8 cellular contexts compared by ENCODE assay signal in genomic region chr6:16420715-16421461, GRCh38.
DNase-seq lines count a peak whose midpoint lies in the region; ATAC-seq and TF ChIP-seq lines count a peak whose summit lies in the region.

No MANE protein-coding gene starts in this region.

- peak; percentile 75 to 86 (median 76) for DNase-seq in CD4-positive, alpha-beta memory T cell
- peak; percentile 44 for DNase-seq in activated CD4-positive, alpha-beta T cell treated with anti-CD3 and anti-CD28 coated beads, Interleukin-2, amount 50 U/mL, for 1 hour
- no peak for DNase-seq in right cardiac atrium
- DNase-seq in upper lobe of left lung: no peak
- DNase-seq in SKM-1 treated with dmso at 0.1 percent for 144 hours (lab: John Stamatoyannopoulos, UW; ENCODE audit: unreplicated experiment): no peak
- no peak for DNase-seq in glomerular visceral epithelial cell (ENCODE audit: extremely low spot score)

- ATAC-seq in GM19452 (IDR thresholded peaks at IDR 0.05; ENCODE audit: unreplicated experiment) (peak; percentile 71), HG03442 (IDR thresholded peaks at IDR 0.05; ENCODE audit: unreplicated experiment) (peak; percentile 58), right cardiac atrium (peak; percentile 53 to 62), upper lobe of left lung (ENCODE audit: low FRiP score in 2 of 2) (peak in 1 of 2 donors; percentile 46)

- no peak for TF ChIP-seq EP300 in upper lobe of left lung (IDR thresholded peaks at IDR 0.05)

- TF ChIP-seq POLR2A in upper lobe of left lung (IDR thresholded peaks at IDR 0.05): no peak

- 36% methylated on average over 7 of the region's 7 CpGs for WGBS in right cardiac atrium
- WGBS in upper lobe of left lung, 2 donors: 61 to 67% methylated on average over 7 of the region's 7 CpGs

- intact Hi-C loops in CD4-positive, alpha-beta memory T cell (cut with micrococcal nuclease): loop anchor here (2.0 kb wide), 2 partner anchors 14 to 60 kb away; no protein-coding TSS in a partner anchor
- intact Hi-C loops in right cardiac atrium (cut with DNase I): no loop called here

- H3K27ac Mint-ChIP-seq in CD4-positive, alpha-beta memory T cell: peak overlapping the region; percentile 92 to 99 (median 99)

- peaks cover 55 to 72% (median 60%) of the 10 kb centered on the region in 4 donors for H3K4me1 Mint-ChIP-seq in CD4-positive, alpha-beta memory T cell

- CTCF ChIA-PET in CD4-positive, alpha-beta memory T cell (lab: Charles Lee; ENCODE audit: partially characterized antibody): interaction anchor here (0.6 to 3.8 kb wide), 10 partner anchors 10 to 342 kb away, joined by 3 to 47 read pairs (median 4); partner anchors contain the start of gene ATXN1

- H3K27ac ChIP-seq in CD4-positive, alpha-beta memory T cell (ENCODE audit: low read depth, low read length): peak overlapping the region; percentile 69
- H3K27ac ChIP-seq in right cardiac atrium (ENCODE audit: low read length): peak overlapping the region; percentile 53
- peak overlapping the region; percentile 6 to 19 (median 13) for H3K27ac ChIP-seq in upper lobe of left lung

- no peaks in the 10 kb centered on the region for H3K36me3 ChIP-seq in CD4-positive, alpha-beta memory T cell (ENCODE audit: insufficient read depth, low read length)
- H3K36me3 ChIP-seq in upper lobe of left lung: no peaks in the 10 kb centered on the region

- no peaks in the 10 kb centered on the region for H3K27me3 ChIP-seq in CD4-positive, alpha-beta memory T cell (ENCODE audit: insufficient read depth, low read length)
- H3K27me3 ChIP-seq in right cardiac atrium (ENCODE audit: control insufficient read depth, insufficient read depth) (no peaks in the 10 kb centered on the region), upper lobe of left lung (no peaks in the 10 kb centered on the region)

- H3K9me3 ChIP-seq in CD4-positive, alpha-beta memory T cell (ENCODE audit: control insufficient read depth in 1 of 2, low read length in 2 of 2): no peaks in the 10 kb centered on the region
- H3K9me3 ChIP-seq in right cardiac atrium (ENCODE audit: control insufficient read depth, low read length): no peaks in the 10 kb centered on the region
- H3K9me3 ChIP-seq in upper lobe of left lung: no peaks in the 10 kb centered on the region

- H3K9me3 Mint-ChIP-seq in CD4-positive, alpha-beta memory T cell: no peaks in the 10 kb centered on the region

- peaks cover 53% of the 10 kb centered on the region for H3K4me1 ChIP-seq in CD4-positive, alpha-beta memory T cell (ENCODE audit: insufficient read depth, low read length)
- H3K4me1 ChIP-seq in right cardiac atrium (ENCODE audit: control insufficient read depth, insufficient read depth, low read length): peaks cover 5% of the 10 kb centered on the region
- H3K4me1 ChIP-seq in upper lobe of left lung: peaks cover 0 to 12% (median 4%) of the 10 kb centered on the region in 4 donors

- peak overlapping the region; percentile 73 to 92 (median 84) for H3K4me3 Mint-ChIP-seq in CD4-positive, alpha-beta memory T cell

- H3K36me3 Mint-ChIP-seq in CD4-positive, alpha-beta memory T cell: peaks cover 0 to 3% of the 10 kb centered on the region in 2 donors

- POLR2A ChIA-PET in CD4-positive, alpha-beta memory T cell (lab: Charles Lee; ENCODE audit: partially characterized antibody): interaction anchor here (0.5 to 2.1 kb wide), 20 partner anchors 10 to 341 kb away, joined by 3 to 13 read pairs (median 4); partner anchors contain the start of gene ATXN1

- H3K27me3 Mint-ChIP-seq in CD4-positive, alpha-beta memory T cell: no peaks in the 10 kb centered on the region

- no peak for TF ChIP-seq CTCF in upper lobe of left lung (IDR thresholded peaks at IDR 0.05)

- peak overlapping the region; percentile 24 to 32 for H3K4me3 ChIP-seq in CD4-positive, alpha-beta memory T cell (ENCODE audit: low read length in 2 of 2)
- H3K4me3 ChIP-seq in right cardiac atrium (ENCODE audit: low read length) (no peak overlapping the region), upper lobe of left lung (no peak overlapping the region)

Comparison
In these comparisons a context has a peak if more than half of its experiments do, and no peak if none do; other contexts are left out.
1. DNase-seq: peak in CD4-positive, alpha-beta memory T cell (5 of 5) and activated CD4-positive, alpha-beta T cell treated with anti-CD3 and anti-CD28 coated beads, Interleukin-2, amount 50 U/mL, for 1 hour (single experiment); none in right cardiac atrium (0 of 3), upper lobe of left lung (0 of 2), SKM-1 treated with dmso at 0.1 percent for 144 hours (single experiment) and glomerular visceral epithelial cell (single experiment).
2. H3K27ac ChIP-seq: peak in every context shown above with its lines; median percentile 69 in CD4-positive, alpha-beta memory T cell; 53 in right cardiac atrium; 13 in upper lobe of left lung.
3. H3K4me3 ChIP-seq: peak in CD4-positive, alpha-beta memory T cell (2 of 2); none in right cardiac atrium (single experiment) and upper lobe of left lung (0 of 4).